In genomic region chr9:137666505-137666809, GRCh38 we compare ENCODE assay signal across 12 cellular contexts. TPM values are rescaled to one million over a fixed set of nuclear protein-coding genes. Genes with fewer than 3 reads are reported as not detected.
A peak's percentile ranks its signal among the peaks of the same experiment; 100 is the strongest.
DNase-seq lines count a peak whose midpoint lies in the region; ATAC-seq and TF ChIP-seq lines count a peak whose summit lies in the region.
"Had no signal": no experiment of that assay in that cellular context is flagged by ENCODE, and none has a peak within 500 bp of the region (broad histone marks: within the 10 kb centered on the region; RNA-seq: fewer than 3 reads in every experiment).

No MANE protein-coding gene starts in this region.

- POLR2A ChIA-PET in WTC11 (lab: Charles Lee) = interaction anchor here (0.6 to 1.8 kb wide), 3 partner anchors 10 to 48 kb away, joined by 3 to 6 read pairs (median 4); partner anchors contain the start of gene EHMT1

- no peak for TF ChIP-seq EP300 in sigmoid colon (IDR thresholded peaks at IDR 0.05)

- H3K9me3 ChIP-seq in right cardiac atrium (ENCODE audit: control insufficient read depth, low read length) = no peaks in the 10 kb centered on the region
- no peaks in the 10 kb centered on the region for H3K9me3 ChIP-seq in sigmoid colon
- H3K9me3 ChIP-seq: suprapubic skin had no signal

- in situ Hi-C loops in brain microvascular endothelial cell (cut with HindIII; ENCODE audit: low pct_ligation_motif_present, low sequenced_read_pairs) = no loop called here

- WGBS in right cardiac atrium = 39% methylated on average over 8 of the region's 8 CpGs
- 75 to 80% methylated on average over 8 of the region's 8 CpGs for WGBS in sigmoid colon, 2 donors

- peak overlapping the region; percentile 40; the same call in 1 of the 2 replicates for H3K4me3 Mint-ChIP-seq in WTC11
- H3K4me3 Mint-ChIP-seq: natural killer cell treated with Interleukin-12 subunit alpha and Interleukin-12 subunit beta and Interleukin-15 and Interleukin-18, amount 100 ng/mL, for 72 hours had no signal

- TF ChIP-seq POLR2A in sigmoid colon (IDR thresholded peaks at IDR 0.05) = no peak

- no peaks in the 10 kb centered on the region for H3K9me3 Mint-ChIP-seq in WTC11
- H3K9me3 Mint-ChIP-seq: natural killer cell treated with Interleukin-12 subunit alpha and Interleukin-12 subunit beta and Interleukin-15 and Interleukin-18, amount 100 ng/mL, for 72 hours had no signal

- H3K4me1 ChIP-seq in right cardiac atrium (ENCODE audit: control insufficient read depth, insufficient read depth, low read length) (peaks cover 15% of the 10 kb centered on the region), sigmoid colon (peaks cover 0 to 45% (median 35%) of the 10 kb centered on the region in 4 donors)

- H3K36me3 ChIP-seq in sigmoid colon (no peaks in the 10 kb centered on the region), brain microvascular endothelial cell (replicated peaks) (no peaks in the 10 kb centered on the region)

- no peak for ATAC-seq in WTC11
- peak; percentile 24 to 29 for ATAC-seq in right cardiac atrium
- ATAC-seq: natural killer cell treated with Interleukin-12 subunit alpha and Interleukin-12 subunit beta and Interleukin-15 and Interleukin-18, amount 100 ng/mL, for 72 hours had no signal

- H3K27ac ChIP-seq in right cardiac atrium (ENCODE audit: low read length) (no peak overlapping the region), sigmoid colon (peak overlapping the region in 3 of 4 donors; percentile 14 to 66 (median 52)), brain microvascular endothelial cell (no peak overlapping the region)
- H3K27ac ChIP-seq: suprapubic skin had no signal

- CTCF ChIA-PET in WTC11 (lab: Charles Lee) = interaction anchor here (1.0 to 1.6 kb wide), 5 partner anchors 10 to 430 kb away, joined by 3 to 11 read pairs (median 4); partner anchors contain the start of gene EHMT1

- H3K27me3 ChIP-seq in right cardiac atrium (ENCODE audit: control insufficient read depth, insufficient read depth) (no peaks in the 10 kb centered on the region), sigmoid colon (no peaks in the 10 kb centered on the region), brain microvascular endothelial cell (replicated peaks) (no peaks in the 10 kb centered on the region)
- H3K27me3 ChIP-seq: suprapubic skin had no signal

- peak overlapping the region; percentile 98 for H3K27ac Mint-ChIP-seq in WTC11

- no peak overlapping the region for H3K4me3 ChIP-seq in right cardiac atrium (ENCODE audit: low read length)
- H3K4me3 ChIP-seq in sigmoid colon = no peak overlapping the region
- no peak overlapping the region for H3K4me3 ChIP-seq in brain microvascular endothelial cell (ENCODE audit: low read depth, low read length)
- H3K4me3 ChIP-seq: suprapubic skin had no signal

- DNase-seq in NCI-H1092 treated with DMSO at 0.1 percent for 48 hours (lab: John Stamatoyannopoulos, UW) = peak; percentile 30
- DNase-seq in NCI-H1092 (lab: John Stamatoyannopoulos, UW) = no peak
- DNase-seq in WTC11 (ENCODE audit: low spot score) = no peak
- peak in 1 of 3 donors; percentile 70 for DNase-seq in right cardiac atrium
- DNase-seq in sigmoid colon = no peak
- DNase-seq in NCI-H1436 treated with DMSO at 0.1 percent for 48 hours (lab: John Stamatoyannopoulos, UW) = no peak
- no peak for DNase-seq in GM19238 (ENCODE audit: insufficient read length, low spot score)
- no peak for DNase-seq in brain microvascular endothelial cell
- DNase-seq: foreskin fibroblast, kidney glomerular epithelial cell had no signal

- H3K27me3 Mint-ChIP-seq in WTC11 (ENCODE audit: low read depth) = no peaks in the 10 kb centered on the region
- H3K27me3 Mint-ChIP-seq: natural killer cell treated with Interleukin-12 subunit alpha and Interleukin-12 subunit beta and Interleukin-15 and Interleukin-18, amount 100 ng/mL, for 72 hours had no signal

- TF ChIP-seq CTCF in WTC11 (IDR thresholded peaks at IDR 0.05) = no peak
- no peak for TF ChIP-seq CTCF in sigmoid colon (IDR thresholded peaks at IDR 0.05)
- no peak for TF ChIP-seq CTCF in brain microvascular endothelial cell (IDR thresholded peaks at IDR 0.05; ENCODE audit: low read depth, low read length, missing control alignments)

- intact Hi-C loops in right cardiac atrium (cut with DNase I) = no loop called here
- intact Hi-C loops in sigmoid colon (cut with DNase I) = no loop called here

- H3K4me1 Mint-ChIP-seq in WTC11 = peaks cover 81% of the 10 kb centered on the region

- peaks cover 15% of the 10 kb centered on the region for H3K36me3 Mint-ChIP-seq in WTC11

TF ChIP-seq in WTC11, 78 proteins besides CTCF, POLR2A, EP300 and RAD21:
- TF ChIP-seq PREB (CRISPR knock-in tag; IDR thresholded peaks at IDR 0.05; ENCODE audit: borderline replicate concordance) (no peak), GABPB1 (CRISPR knock-in tag; IDR thresholded peaks at IDR 0.05) (no peak), EMX1 (CRISPR knock-in tag; IDR thresholded peaks at IDR 0.05) (0 out of 2 replicates have a peak, but pooled peaks have one; percentile 32)

RNA-seq across cellular contexts. Expression of gene EHMT1, which starts 47.7 kb away (rescaled TPM):
- total RNA-seq in WTC11 (2021) = 152 to 170 TPM (median 154 TPM) in 3 replicates
- 10 to 100 TPM; 34.8 to 38.6 (median 37.1) TPM for total RNA-seq in right cardiac atrium
- 23.3 TPM for polyA plus RNA-seq in right cardiac atrium
- total RNA-seq in sigmoid colon = 10 to 100 TPM; 60.4 to 91.4 (median 70.7) TPM
- 10 to 100 TPM; 19.2 to 54.9 (median 28.2) TPM for polyA plus RNA-seq in sigmoid colon

Comparison
In these comparisons a context has a peak if more than half of its experiments do, and no peak if none do; other contexts are left out.
1. H3K27ac ChIP-seq: peak in sigmoid colon (3 of 4); none in right cardiac atrium (single experiment) and brain microvascular endothelial cell (single experiment).